ENCODE assay signal across 1 cellular context in the genomic region with DNA sequence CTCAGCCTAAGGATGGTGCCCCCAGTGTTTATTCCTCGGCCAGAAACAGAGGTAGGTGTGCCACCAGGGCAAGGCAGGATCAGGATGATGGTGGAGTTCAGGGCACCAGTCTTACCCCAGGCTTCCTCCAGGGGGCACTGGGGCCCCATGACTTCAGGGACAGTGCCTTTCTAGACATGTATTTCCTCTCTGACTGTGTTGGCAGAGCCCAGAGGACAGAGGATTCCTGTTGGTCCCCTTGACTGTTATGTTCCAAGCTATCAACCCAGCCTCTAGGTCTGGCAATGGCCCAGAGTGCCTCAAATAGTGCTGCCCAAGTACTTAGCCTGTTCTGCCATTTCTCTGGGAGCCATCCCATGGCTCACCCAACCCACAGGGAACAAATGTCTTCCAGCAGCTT.
TF ChIP-seq lines count a peak whose summit lies in the region.

No MANE protein-coding gene starts in this region.

TF ChIP-seq in K562, 482 proteins besides CTCF, POLR2A, EP300 and RAD21:
- TF ChIP-seq ZKSCAN8 (CRISPR knock-in tag; IDR thresholded peaks at IDR 0.05) (no peak), ZNF668 (CRISPR knock-in tag; IDR thresholded peaks at IDR 0.05) (no peak), RBBP5 (IDR thresholded peaks at IDR 0.05; ENCODE audit: borderline replicate concordance, insufficient read depth, low read length, poor library complexity, severe bottlenecking) (no peak), ZNF740 (CRISPR knock-in tag; IDR thresholded peaks at IDR 0.05) (no peak), ZNF740 (tag; IDR thresholded peaks at IDR 0.05) (no peak), DIDO1 (tag; IDR thresholded peaks at IDR 0.05; ENCODE audit: low read depth) (no peak), CBX5 (IDR thresholded peaks at IDR 0.05; ENCODE audit: borderline replicate concordance, low read depth) (no peak), NR1H2 (CRISPR knock-in tag; IDR thresholded peaks at IDR 0.05) (0 out of 2 replicates have a peak, but pooled peaks have one; percentile 38), MCM7 (IDR thresholded peaks at IDR 0.05) (no peak), DMBX1 (CRISPR knock-in tag; IDR thresholded peaks at IDR 0.05; ENCODE audit: borderline replicate concordance) (0 out of 2 replicates have a peak, but pooled peaks have one; percentile 29), CBFB (CRISPR knock-in tag; IDR thresholded peaks at IDR 0.05) (peak; percentile 36; the same call in 1 of the 2 replicates), FOXA1 (IDR thresholded peaks at IDR 0.05; ENCODE audit: borderline replicate concordance) (no peak), SMC3 (conservative IDR thresholded peaks at IDR 0.05; ENCODE audit: insufficient read depth, low read depth, low read length) (peak; percentile 94), SMAD4 (CRISPR knock-in tag; conservative IDR thresholded peaks at IDR 0.05) (0 out of 2 replicates have a peak, but pooled peaks have one; percentile 16), MAFG (tag; conservative IDR thresholded peaks at IDR 0.05) (no peak), SMAD2 (IDR thresholded peaks at IDR 0.05; ENCODE audit: low read depth, low read length) (no peak), RREB1 (CRISPR knock-in tag; IDR thresholded peaks at IDR 0.05) (no peak), RBM39 (optimal IDR thresholded peaks at IDR 0.05; ENCODE audit: low read depth, low read length) (no peak), CC2D1A (IDR thresholded peaks at IDR 0.05) (0 out of 2 replicates have a peak, but pooled peaks have one; percentile 35), TCFL5 (CRISPR knock-in tag; conservative IDR thresholded peaks at IDR 0.05) (no peak), STAG1 (CRISPR knock-in tag; IDR thresholded peaks at IDR 0.05; ENCODE audit: borderline replicate concordance) (peak; percentile 74; the same call in 1 of the 2 replicates), ZKSCAN1 (IDR thresholded peaks at IDR 0.05; ENCODE audit: low read depth, low read length) (0 out of 2 replicates have a peak, but pooled peaks have one; percentile 24), JUND (IDR thresholded peaks at IDR 0.05; ENCODE audit: borderline replicate concordance, low read depth, low read length) (0 out of 2 replicates have a peak, but pooled peaks have one; percentile 5), JUND (tag; IDR thresholded peaks at IDR 0.05; ENCODE audit: borderline replicate concordance, low read depth, low read length) (no peak; the same call in 2 of the 3 replicates), ETV5 (CRISPR knock-in tag; IDR thresholded peaks at IDR 0.05; ENCODE audit: low read depth) (0 out of 2 replicates have a peak, but pooled peaks have one; percentile 30), MCM3 (IDR thresholded peaks at IDR 0.05) (no peak)
- TF ChIP-seq, protein P1, sequence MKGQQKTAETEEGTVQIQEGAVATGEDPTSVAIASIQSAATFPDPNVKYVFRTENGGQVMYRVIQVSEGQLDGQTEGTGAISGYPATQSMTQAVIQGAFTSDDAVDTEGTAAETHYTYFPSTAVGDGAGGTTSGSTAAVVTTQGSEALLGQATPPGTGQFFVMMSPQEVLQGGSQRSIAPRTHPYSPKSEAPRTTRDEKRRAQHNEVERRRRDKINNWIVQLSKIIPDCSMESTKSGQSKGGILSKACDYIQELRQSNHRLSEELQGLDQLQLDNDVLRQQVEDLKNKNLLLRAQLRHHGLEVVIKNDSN (CRISPR knock-in tag; IDR thresholded peaks at IDR 0.05): no peak
- TF ChIP-seq, protein P2, sequence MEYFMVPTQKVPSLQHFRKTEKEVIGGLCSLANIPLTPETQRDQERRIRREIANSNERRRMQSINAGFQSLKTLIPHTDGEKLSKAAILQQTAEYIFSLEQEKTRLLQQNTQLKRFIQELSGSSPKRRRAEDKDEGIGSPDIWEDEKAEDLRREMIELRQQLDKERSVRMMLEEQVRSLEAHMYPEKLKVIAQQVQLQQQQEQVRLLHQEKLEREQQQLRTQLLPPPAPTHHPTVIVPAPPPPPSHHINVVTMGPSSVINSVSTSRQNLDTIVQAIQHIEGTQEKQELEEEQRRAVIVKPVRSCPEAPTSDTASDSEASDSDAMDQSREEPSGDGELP (CRISPR knock-in tag; IDR thresholded peaks at IDR 0.05; ENCODE audit: borderline replicate concordance): 0 out of 2 replicates have a peak, but pooled peaks have one; percentile 18
- TF ChIP-seq, protein P3, sequence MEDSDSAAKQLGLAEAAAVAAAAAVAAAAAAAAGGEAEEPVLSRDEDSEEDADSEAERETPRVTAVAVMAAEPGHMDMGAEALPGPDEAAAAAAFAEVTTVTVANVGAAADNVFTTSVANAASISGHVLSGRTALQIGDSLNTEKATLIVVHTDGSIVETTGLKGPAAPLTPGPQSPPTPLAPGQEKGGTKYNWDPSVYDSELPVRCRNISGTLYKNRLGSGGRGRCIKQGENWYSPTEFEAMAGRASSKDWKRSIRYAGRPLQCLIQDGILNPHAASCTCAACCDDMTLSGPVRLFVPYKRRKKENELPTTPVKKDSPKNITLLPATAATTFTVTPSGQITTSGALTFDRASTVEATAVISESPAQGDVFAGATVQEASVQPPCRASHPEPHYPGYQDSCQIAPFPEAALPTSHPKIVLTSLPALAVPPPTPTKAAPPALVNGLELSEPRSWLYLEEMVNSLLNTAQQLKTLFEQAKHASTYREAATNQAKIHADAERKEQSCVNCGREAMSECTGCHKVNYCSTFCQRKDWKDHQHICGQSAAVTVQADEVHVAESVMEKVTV (CRISPR knock-in tag; IDR thresholded peaks at IDR 0.05): peak; percentile 82
- TF ChIP-seq, protein P4, sequence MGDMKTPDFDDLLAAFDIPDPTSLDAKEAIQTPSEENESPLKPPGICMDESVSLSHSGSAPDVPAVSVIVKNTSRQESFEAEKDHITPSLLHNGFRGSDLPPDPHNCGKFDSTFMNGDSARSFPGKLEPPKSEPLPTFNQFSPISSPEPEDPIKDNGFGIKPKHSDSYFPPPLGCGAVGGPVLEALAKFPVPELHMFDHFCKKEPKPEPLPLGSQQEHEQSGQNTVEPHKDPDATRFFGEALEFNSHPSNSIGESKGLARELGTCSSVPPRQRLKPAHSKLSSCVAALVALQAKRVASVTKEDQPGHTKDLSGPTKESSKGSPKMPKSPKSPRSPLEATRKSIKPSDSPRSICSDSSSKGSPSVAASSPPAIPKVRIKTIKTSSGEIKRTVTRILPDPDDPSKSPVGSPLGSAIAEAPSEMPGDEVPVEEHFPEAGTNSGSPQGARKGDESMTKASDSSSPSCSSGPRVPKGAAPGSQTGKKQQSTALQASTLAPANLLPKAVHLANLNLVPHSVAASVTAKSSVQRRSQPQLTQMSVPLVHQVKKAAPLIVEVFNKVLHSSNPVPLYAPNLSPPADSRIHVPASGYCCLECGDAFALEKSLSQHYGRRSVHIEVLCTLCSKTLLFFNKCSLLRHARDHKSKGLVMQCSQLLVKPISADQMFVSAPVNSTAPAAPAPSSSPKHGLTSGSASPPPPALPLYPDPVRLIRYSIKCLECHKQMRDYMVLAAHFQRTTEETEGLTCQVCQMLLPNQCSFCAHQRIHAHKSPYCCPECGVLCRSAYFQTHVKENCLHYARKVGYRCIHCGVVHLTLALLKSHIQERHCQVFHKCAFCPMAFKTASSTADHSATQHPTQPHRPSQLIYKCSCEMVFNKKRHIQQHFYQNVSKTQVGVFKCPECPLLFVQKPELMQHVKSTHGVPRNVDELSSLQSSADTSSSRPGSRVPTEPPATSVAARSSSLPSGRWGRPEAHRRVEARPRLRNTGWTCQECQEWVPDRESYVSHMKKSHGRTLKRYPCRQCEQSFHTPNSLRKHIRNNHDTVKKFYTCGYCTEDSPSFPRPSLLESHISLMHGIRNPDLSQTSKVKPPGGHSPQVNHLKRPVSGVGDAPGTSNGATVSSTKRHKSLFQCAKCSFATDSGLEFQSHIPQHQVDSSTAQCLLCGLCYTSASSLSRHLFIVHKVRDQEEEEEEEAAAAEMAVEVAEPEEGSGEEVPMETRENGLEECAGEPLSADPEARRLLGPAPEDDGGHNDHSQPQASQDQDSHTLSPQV (IDR thresholded peaks at IDR 0.05): peak; percentile 78
- TF ChIP-seq, protein P5, sequence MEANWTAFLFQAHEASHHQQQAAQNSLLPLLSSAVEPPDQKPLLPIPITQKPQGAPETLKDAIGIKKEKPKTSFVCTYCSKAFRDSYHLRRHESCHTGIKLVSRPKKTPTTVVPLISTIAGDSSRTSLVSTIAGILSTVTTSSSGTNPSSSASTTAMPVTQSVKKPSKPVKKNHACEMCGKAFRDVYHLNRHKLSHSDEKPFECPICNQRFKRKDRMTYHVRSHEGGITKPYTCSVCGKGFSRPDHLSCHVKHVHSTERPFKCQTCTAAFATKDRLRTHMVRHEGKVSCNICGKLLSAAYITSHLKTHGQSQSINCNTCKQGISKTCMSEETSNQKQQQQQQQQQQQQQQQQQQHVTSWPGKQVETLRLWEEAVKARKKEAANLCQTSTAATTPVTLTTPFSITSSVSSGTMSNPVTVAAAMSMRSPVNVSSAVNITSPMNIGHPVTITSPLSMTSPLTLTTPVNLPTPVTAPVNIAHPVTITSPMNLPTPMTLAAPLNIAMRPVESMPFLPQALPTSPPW (CRISPR knock-in tag; IDR thresholded peaks at IDR 0.05): 0 out of 2 replicates have a peak, but pooled peaks have one; percentile 17
- TF ChIP-seq, protein P6, sequence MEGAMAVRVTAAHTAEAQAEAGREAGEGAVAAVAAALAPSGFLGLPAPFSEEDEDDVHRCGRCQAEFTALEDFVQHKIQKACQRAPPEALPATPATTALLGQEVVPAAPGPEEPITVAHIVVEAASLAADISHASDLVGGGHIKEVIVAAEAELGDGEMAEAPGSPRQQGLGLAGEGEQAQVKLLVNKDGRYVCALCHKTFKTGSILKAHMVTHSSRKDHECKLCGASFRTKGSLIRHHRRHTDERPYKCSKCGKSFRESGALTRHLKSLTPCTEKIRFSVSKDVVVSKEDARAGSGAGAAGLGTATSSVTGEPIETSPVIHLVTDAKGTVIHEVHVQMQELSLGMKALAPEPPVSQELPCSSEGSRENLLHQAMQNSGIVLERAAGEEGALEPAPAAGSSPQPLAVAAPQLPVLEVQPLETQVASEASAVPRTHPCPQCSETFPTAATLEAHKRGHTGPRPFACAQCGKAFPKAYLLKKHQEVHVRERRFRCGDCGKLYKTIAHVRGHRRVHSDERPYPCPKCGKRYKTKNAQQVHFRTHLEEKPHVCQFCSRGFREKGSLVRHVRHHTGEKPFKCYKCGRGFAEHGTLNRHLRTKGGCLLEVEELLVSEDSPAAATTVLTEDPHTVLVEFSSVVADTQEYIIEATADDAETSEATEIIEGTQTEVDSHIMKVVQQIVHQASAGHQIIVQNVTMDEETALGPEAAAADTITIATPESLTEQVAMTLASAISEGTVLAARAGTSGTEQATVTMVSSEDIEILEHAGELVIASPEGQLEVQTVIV (CRISPR knock-in tag; IDR thresholded peaks at IDR 0.05; ENCODE audit: borderline replicate concordance): no peak
